ENCODE assay signal across 19 cellular contexts in genomic region chr14:65506801-65507200, GRCh38.
DNase-seq lines count a peak whose midpoint lies in the region; ATAC-seq and TF ChIP-seq lines count a peak whose summit lies in the region.
"Had no signal": no experiment of that assay in that cellular context is flagged by ENCODE, and none has a peak within 500 bp of the region (broad histone marks: within the 10 kb centered on the region; RNA-seq: fewer than 3 reads in every experiment).

No MANE protein-coding gene starts in this region.

- H3K4me3 Mint-ChIP-seq in stimulated activated memory B cell treated with anti-CD40 and anti-IgM and Interleukin-4, amounts not matched to agents 10 μg/mL and 1 μg/mL and 100 μg/mL, for 72 hours, result no peak overlapping the region
- H3K4me3 Mint-ChIP-seq: activated T-helper 17 cell treated with anti-CD3 and anti-CD28 coated beads, Interleukin-2, amount 50 U/mL, for 72 hours; CD4-positive, alpha-beta memory T cell had no signal

- no peak for TF ChIP-seq CTCF in VCaP (conservative IDR thresholded peaks at IDR 0.05)

- H3K27ac Mint-ChIP-seq in stimulated activated memory B cell treated with anti-CD40 and anti-IgM and Interleukin-4, amounts not matched to agents 10 μg/mL and 1 μg/mL and 100 μg/mL, for 72 hours, result no peak overlapping the region
- H3K27ac Mint-ChIP-seq: activated T-helper 17 cell treated with anti-CD3 and anti-CD28 coated beads, Interleukin-2, amount 50 U/mL, for 72 hours; CD4-positive, alpha-beta memory T cell had no signal

- H3K4me1 Mint-ChIP-seq in stimulated activated memory B cell treated with anti-CD40 and anti-IgM and Interleukin-4, amounts not matched to agents 10 μg/mL and 1 μg/mL and 100 μg/mL, for 72 hours, result peaks cover 67% of the 10 kb centered on the region

- DNase-seq in M059J (ENCODE audit: low read depth), result peak; percentile 17
- DNase-seq in NCI-H1930 (lab: John Stamatoyannopoulos, UW), result peak; percentile 55 to 61
- DNase-seq in myocyte (ENCODE audit: low read depth), result peak; percentile 24
- no peak for DNase-seq in EL
- DNase-seq in stimulated activated naive CD4-positive, alpha-beta T cell treated with Interleukin-2 at 50 U/mL for 16 hours (lab: John Stamatoyannopoulos, UW), result no peak
- DNase-seq: activated CD4-positive, alpha-beta T cell treated with anti-CD3 and anti-CD28 coated beads for 48 hours; brain microvascular endothelial cell; CD4-positive, alpha-beta memory T cell; DND-41; effector memory CD4-positive, alpha-beta T cell; left ventricle myocardium inferior; PC-9; spleen; upper lobe of right lung had no signal

- H3K27me3 Mint-ChIP-seq in stimulated activated memory B cell treated with anti-CD40 and anti-IgM and Interleukin-4, amounts not matched to agents 10 μg/mL and 1 μg/mL and 100 μg/mL, for 72 hours, result no peaks in the 10 kb centered on the region
- H3K27me3 Mint-ChIP-seq: activated T-helper 17 cell treated with anti-CD3 and anti-CD28 coated beads, Interleukin-2, amount 50 U/mL, for 72 hours; CD4-positive, alpha-beta memory T cell had no signal

- no peak for ATAC-seq in stimulated activated memory B cell treated with anti-CD40 and anti-IgM and Interleukin-4, amounts not matched to agents 10 μg/mL and 1 μg/mL and 100 μg/mL, for 72 hours
- no peak for ATAC-seq in HG03571 (IDR thresholded peaks at IDR 0.05; ENCODE audit: unreplicated experiment)
- ATAC-seq: activated T-helper 17 cell treated with anti-CD3 and anti-CD28 coated beads, Interleukin-2, amount 50 U/mL, for 72 hours; upper lobe of right lung had no signal

- H3K27ac ChIP-seq in VCaP, result peak overlapping the region; percentile 29
- H3K27ac ChIP-seq: brain microvascular endothelial cell, esophagus muscularis mucosa, left ventricle myocardium inferior, PC-9, spleen, upper lobe of right lung had no signal

- H3K36me3 Mint-ChIP-seq in stimulated activated memory B cell treated with anti-CD40 and anti-IgM and Interleukin-4, amounts not matched to agents 10 μg/mL and 1 μg/mL and 100 μg/mL, for 72 hours, result peaks cover 35% of the 10 kb centered on the region

- peaks cover 14% of the 10 kb centered on the region for H3K9me3 Mint-ChIP-seq in stimulated activated memory B cell treated with anti-CD40 and anti-IgM and Interleukin-4, amounts not matched to agents 10 μg/mL and 1 μg/mL and 100 μg/mL, for 72 hours

Comparison
In these comparisons a context has a peak if more than half of its experiments do, and no peak if none do; other contexts are left out.
1. DNase-seq: peak in M059J (single experiment), NCI-H1930 (2 of 2) and myocyte (single experiment); none in EL (single experiment) and stimulated activated naive CD4-positive, alpha-beta T cell treated with Interleukin-2 at 50 U/mL for 16 hours (single experiment).